In the genomic region with DNA sequence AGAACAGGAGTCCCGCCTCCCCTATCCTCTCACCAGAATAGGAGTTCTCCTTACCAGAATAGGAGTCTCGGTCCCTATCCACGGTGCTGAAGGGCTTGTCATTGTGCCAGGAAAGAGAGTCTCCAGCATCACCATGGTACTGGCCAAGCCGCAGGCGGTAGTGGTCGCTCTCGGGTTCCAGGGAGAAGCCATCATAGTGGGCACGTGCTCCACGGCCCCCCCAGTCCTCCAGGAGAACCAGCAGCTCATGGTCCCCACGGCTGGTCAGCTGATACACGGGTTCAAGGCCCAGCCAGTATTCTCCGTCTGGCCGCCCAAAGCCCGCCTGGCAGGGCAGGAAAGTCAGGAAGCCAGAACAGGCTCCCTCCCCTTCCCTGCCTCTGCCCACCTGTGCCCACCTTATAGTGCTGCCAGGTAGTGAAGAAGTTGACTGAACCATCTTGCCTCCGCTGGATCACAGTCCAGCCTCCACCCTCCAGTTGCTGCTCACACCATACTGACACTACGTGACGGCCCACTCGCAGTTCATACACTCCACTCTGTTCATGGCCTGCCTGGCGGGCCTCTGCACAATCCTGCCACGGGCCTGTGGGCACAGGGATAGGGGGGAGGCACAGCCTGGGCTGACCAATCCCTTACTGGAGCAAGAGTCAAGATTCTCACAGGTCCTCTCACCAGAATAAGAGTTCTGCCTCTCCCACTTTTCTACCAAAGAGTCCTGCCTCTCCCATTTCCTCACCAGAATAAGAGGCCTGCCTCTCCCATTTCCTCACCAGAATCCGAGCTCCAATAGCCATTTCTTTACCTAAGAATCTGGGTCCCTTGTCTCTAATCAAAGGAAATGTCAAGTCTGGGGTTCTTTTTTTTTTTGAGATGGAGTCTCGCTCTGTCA, we compare ENCODE assay signal across 1 cellular context.
TF ChIP-seq lines count a peak whose summit lies in the region.

No MANE protein-coding gene starts in this region.

TF ChIP-seq in GM23338, 12 proteins besides CTCF, POLR2A, EP300 and RAD21:
- TF ChIP-seq, protein P1, sequence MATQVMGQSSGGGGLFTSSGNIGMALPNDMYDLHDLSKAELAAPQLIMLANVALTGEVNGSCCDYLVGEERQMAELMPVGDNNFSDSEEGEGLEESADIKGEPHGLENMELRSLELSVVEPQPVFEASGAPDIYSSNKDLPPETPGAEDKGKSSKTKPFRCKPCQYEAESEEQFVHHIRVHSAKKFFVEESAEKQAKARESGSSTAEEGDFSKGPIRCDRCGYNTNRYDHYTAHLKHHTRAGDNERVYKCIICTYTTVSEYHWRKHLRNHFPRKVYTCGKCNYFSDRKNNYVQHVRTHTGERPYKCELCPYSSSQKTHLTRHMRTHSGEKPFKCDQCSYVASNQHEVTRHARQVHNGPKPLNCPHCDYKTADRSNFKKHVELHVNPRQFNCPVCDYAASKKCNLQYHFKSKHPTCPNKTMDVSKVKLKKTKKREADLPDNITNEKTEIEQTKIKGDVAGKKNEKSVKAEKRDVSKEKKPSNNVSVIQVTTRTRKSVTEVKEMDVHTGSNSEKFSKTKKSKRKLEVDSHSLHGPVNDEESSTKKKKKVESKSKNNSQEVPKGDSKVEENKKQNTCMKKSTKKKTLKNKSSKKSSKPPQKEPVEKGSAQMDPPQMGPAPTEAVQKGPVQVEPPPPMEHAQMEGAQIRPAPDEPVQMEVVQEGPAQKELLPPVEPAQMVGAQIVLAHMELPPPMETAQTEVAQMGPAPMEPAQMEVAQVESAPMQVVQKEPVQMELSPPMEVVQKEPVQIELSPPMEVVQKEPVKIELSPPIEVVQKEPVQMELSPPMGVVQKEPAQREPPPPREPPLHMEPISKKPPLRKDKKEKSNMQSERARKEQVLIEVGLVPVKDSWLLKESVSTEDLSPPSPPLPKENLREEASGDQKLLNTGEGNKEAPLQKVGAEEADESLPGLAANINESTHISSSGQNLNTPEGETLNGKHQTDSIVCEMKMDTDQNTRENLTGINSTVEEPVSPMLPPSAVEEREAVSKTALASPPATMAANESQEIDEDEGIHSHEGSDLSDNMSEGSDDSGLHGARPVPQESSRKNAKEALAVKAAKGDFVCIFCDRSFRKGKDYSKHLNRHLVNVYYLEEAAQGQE (IDR thresholded peaks at IDR 0.05; ENCODE audit: unreplicated experiment): peak; percentile 81
- no peak for TF ChIP-seq NANOG (IDR thresholded peaks at IDR 0.05; ENCODE audit: borderline replicate concordance)
